8 cellular contexts compared by ENCODE assay signal in genomic region chr3:23806322-23807160, GRCh38. TPM values are rescaled to one million over a fixed set of nuclear protein-coding genes. Genes with fewer than 3 reads are reported as not detected.
DNase-seq lines count a peak whose midpoint lies in the region; ATAC-seq and TF ChIP-seq lines count a peak whose summit lies in the region.

No MANE protein-coding gene starts in this region.

- H3K36me3 ChIP-seq in heart right ventricle = peaks cover 0 to 10% (median 0%) of the 10 kb centered on the region in 9 donors
- no peaks in the 10 kb centered on the region for H3K36me3 ChIP-seq in psoas muscle (ENCODE audit: insufficient read depth in 1 of 2, low read depth in 1 of 2)

- peak overlapping the region; percentile 85 for H3K4me3 Mint-ChIP-seq in activated naive CD8-positive, alpha-beta T cell treated with anti-CD3 and anti-CD28 coated beads, Interleukin-2, amount 50 U/mL, for 24 hours

- peak; percentile 8 for ATAC-seq in GM21825 (IDR thresholded peaks at IDR 0.05; ENCODE audit: unreplicated experiment)
- ATAC-seq in activated naive CD8-positive, alpha-beta T cell treated with anti-CD3 and anti-CD28 coated beads, Interleukin-2, amount 50 U/mL, for 24 hours = no peak
- peak; percentile 30 to 66 (median 36) for ATAC-seq in heart right ventricle
- ATAC-seq in psoas muscle = peak; percentile 16 to 42 (median 30)

- TF ChIP-seq CTCF in NB4 (IDR thresholded peaks at IDR 0.05; ENCODE audit: low read depth, low read length) = no peak
- no peak for TF ChIP-seq CTCF in heart right ventricle (IDR thresholded peaks at IDR 0.05)
- no peak for TF ChIP-seq CTCF in psoas muscle (IDR thresholded peaks at IDR 0.05)

- no peaks in the 10 kb centered on the region for H3K9me3 Mint-ChIP-seq in activated naive CD8-positive, alpha-beta T cell treated with anti-CD3 and anti-CD28 coated beads, Interleukin-2, amount 50 U/mL, for 24 hours

- peak overlapping the region; percentile 89 for H3K27ac Mint-ChIP-seq in activated naive CD8-positive, alpha-beta T cell treated with anti-CD3 and anti-CD28 coated beads, Interleukin-2, amount 50 U/mL, for 24 hours

- peaks cover 11% of the 10 kb centered on the region for H3K36me3 Mint-ChIP-seq in activated naive CD8-positive, alpha-beta T cell treated with anti-CD3 and anti-CD28 coated beads, Interleukin-2, amount 50 U/mL, for 24 hours (ENCODE audit: low read depth)

- H3K27ac ChIP-seq in heart right ventricle (peak overlapping the region; percentile 60 to 95 (median 90)), psoas muscle (peak overlapping the region; percentile 93)

- H3K27me3 ChIP-seq in heart right ventricle (no peaks in the 10 kb centered on the region), psoas muscle (ENCODE audit: insufficient read depth in 3 of 3, low read length in 2 of 3) (no peaks in the 10 kb centered on the region)

- H3K4me1 ChIP-seq in heart right ventricle = peaks cover 5 to 42% (median 34%) of the 10 kb centered on the region in 9 donors
- H3K4me1 ChIP-seq in psoas muscle = peaks cover 29% of the 10 kb centered on the region

- H3K9me3 ChIP-seq in heart right ventricle (no peaks in the 10 kb centered on the region), psoas muscle (no peaks in the 10 kb centered on the region)

- 1% methylated on average over 47 to 79 of the region's 79 CpGs for WGBS in heart right ventricle, 2 donors
- whole genome bisulfite sequencing in psoas muscle, 3 donors = 0 to 1% (median 1%) methylated on average over 28 to 79 of the region's 79 CpGs

- intact Hi-C loops in heart right ventricle (cut with DNase I) (loop anchor here in 5 of 10 donors (10.0 kb wide), 3 partner anchors 72 to 622 kb away; partner anchors contain the start of gene UBE2E2 (in 3 of the 5)), psoas muscle (cut with DNase I) (loop anchor here in 1 of 2 donors (5.0 kb wide), 2 partner anchors 51 to 604 kb away; partner anchors contain the start of gene UBE2E2)

- H3K4me3 ChIP-seq in NB4 (ENCODE audit: low read depth, low read length) = peak overlapping the region; percentile 62
- peak overlapping the region; percentile 85 to 99 (median 92) for H3K4me3 ChIP-seq in heart right ventricle
- peak overlapping the region; percentile 93 for H3K4me3 ChIP-seq in psoas muscle

- DNase-seq in Daoy (ENCODE audit: low read depth) (peak; percentile 22), NB4 (ENCODE audit: low read depth) (peak; percentile 45), heart right ventricle (peak; percentile 41 to 45), psoas muscle (peak; percentile 28 to 66), GDM1 (lab: John Stamatoyannopoulos, UW) (no peak)
- DNase-seq in activated naive CD8-positive, alpha-beta T cell treated with anti-CD3 and anti-CD28 coated beads, Interleukin-2, amount 50 U/mL, for 24 hours = peak; percentile 32
- no peak for DNase-seq in central memory CD4-positive, alpha-beta T cell

- TF ChIP-seq POLR2A in NB4 (IDR thresholded peaks at IDR 0.05; ENCODE audit: extremely low read depth, insufficient read length) = no peak

- peaks cover 10% of the 10 kb centered on the region for H3K27me3 Mint-ChIP-seq in activated naive CD8-positive, alpha-beta T cell treated with anti-CD3 and anti-CD28 coated beads, Interleukin-2, amount 50 U/mL, for 24 hours

- H3K4me1 Mint-ChIP-seq in activated naive CD8-positive, alpha-beta T cell treated with anti-CD3 and anti-CD28 coated beads, Interleukin-2, amount 50 U/mL, for 24 hours = peaks cover 52% of the 10 kb centered on the region

RNA-seq across cellular contexts. Expression of gene UBE2E1, which starts 0.8 kb away (rescaled TPM):
- 65.8 and 80.3 TPM in 2 replicates for total RNA-seq in Daoy (2014; rRNA removed; shearing (Covaris generic))
- total RNA-seq in heart right ventricle = 10 to 100 TPM; 59.7 to 88.8 (median 65.9) TPM
- 10 to 100 TPM; 45.2 to 64.9 TPM for polyA plus RNA-seq in heart right ventricle
- 100 to 1,000 TPM in 1 of 4 donors, 10 to 100 TPM in 3; 54.1 to 112 (median 90.1) TPM for total RNA-seq in psoas muscle
- polyA plus RNA-seq in psoas muscle = 10 to 100 TPM; 66.3 to 86.5 (median 66.6) TPM

Comparison
In these comparisons a context has a peak if more than half of its experiments do, and no peak if none do; other contexts are left out.
1. DNase-seq: peak in Daoy (single experiment), NB4 (single experiment), activated naive CD8-positive, alpha-beta T cell treated with anti-CD3 and anti-CD28 coated beads, Interleukin-2, amount 50 U/mL, for 24 hours (single experiment), heart right ventricle (2 of 2) and psoas muscle (2 of 2); none in central memory CD4-positive, alpha-beta T cell (single experiment) and GDM1 (single experiment).
2. Peak in every context shown above with its lines, with median percentiles within 50 percentile points of each other: H3K4me3 ChIP-seq.